In genomic region chr11:129960216-129961214, GRCh38 we compare ENCODE assay signal across 9 cellular contexts. TPM values are rescaled to one million over a fixed set of nuclear protein-coding genes. Genes with fewer than 3 reads are reported as not detected.
DNase-seq lines count a peak whose midpoint lies in the region; ATAC-seq and TF ChIP-seq lines count a peak whose summit lies in the region.
"Had no signal": no experiment of that assay in that cellular context is flagged by ENCODE, and none has a peak within 500 bp of the region (broad histone marks: within the 10 kb centered on the region; RNA-seq: fewer than 3 reads in every experiment).

No MANE protein-coding gene starts in this region.

- H3K9me2 ChIP-seq in GM23248 (ENCODE audit: insufficient read depth): no peaks in the 10 kb centered on the region

- peak overlapping the region; percentile 73 for H3K4me2 ChIP-seq in GM23248 (ENCODE audit: unreplicated experiment)

- no peaks in the 10 kb centered on the region for H3K36me3 ChIP-seq in GM23248 (ENCODE audit: low read depth)
- no peaks in the 10 kb centered on the region for H3K36me3 ChIP-seq in aorta (ENCODE audit: control insufficient read depth in 1 of 2, insufficient read depth in 2 of 2, low read length in 1 of 2)
- H3K36me3 ChIP-seq in prostate gland: no peaks in the 10 kb centered on the region

- intact Hi-C loops in aorta (cut with DNase I): no loop called here
- intact Hi-C loops in prostate gland (cut with DNase I): no loop called here

- DNase-seq in GM23248 (peak; percentile 92), M059J (ENCODE audit: low read depth) (peak; percentile 92), fibroblast of peridontal ligament (ENCODE audit: extremely low read depth) (peak; percentile 93), KG1 (lab: John Stamatoyannopoulos, UW) (no peak), aorta (no peak), SHP77 (lab: John Stamatoyannopoulos, UW) (no peak), prostate gland (ENCODE audit: low spot score) (no peak)

- TF ChIP-seq CTCF in prostate gland (IDR thresholded peaks at IDR 0.05): no peak

- no peaks in the 10 kb centered on the region for H3K27me3 ChIP-seq in GM23248 (replicated peaks; ENCODE audit: insufficient read depth)
- H3K27me3 ChIP-seq in aorta (ENCODE audit: control insufficient read depth in 1 of 2, insufficient read depth in 2 of 2, low read length in 1 of 2): no peaks in the 10 kb centered on the region
- H3K27me3 ChIP-seq in prostate gland (replicated peaks; ENCODE audit: insufficient read depth): no peaks in the 10 kb centered on the region

- H3K4me1 ChIP-seq in GM23248 (ENCODE audit: insufficient read depth) (peaks cover 14% of the 10 kb centered on the region), aorta (ENCODE audit: control insufficient read depth in 1 of 2, insufficient read depth in 2 of 2, low read length in 2 of 2) (no peaks in the 10 kb centered on the region), prostate gland (replicated peaks) (no peaks in the 10 kb centered on the region)
- H3K4me1 ChIP-seq: parathyroid adenoma had no signal

- no peak overlapping the region for H3K4me3 ChIP-seq in GM23248
- H3K4me3 ChIP-seq in aorta (ENCODE audit: low read length in 2 of 2): no peak overlapping the region
- no peak overlapping the region for H3K4me3 ChIP-seq in prostate gland

- ATAC-seq in GM18505 (IDR thresholded peaks at IDR 0.05; ENCODE audit: unreplicated experiment): peak; percentile 67
- no peak for ATAC-seq in aorta (ENCODE audit: low FRiP score)

- in situ Hi-C loops in GM23248 (cut with MboI): no loop called here

- no peak overlapping the region for H2AFZ ChIP-seq in GM23248
- H2AFZ ChIP-seq: parathyroid adenoma had no signal

- WGBS in GM23248 (ENCODE audit: low coverage in 1 of 2, low lambda C conversion rate in 2 of 2, missing lambda C conversion rate in 2 of 2), 2 experiments: 70 to 73% methylated on average over 18 of the region's 18 CpGs
- 96% methylated on average over 18 of the region's 18 CpGs for WGBS in aorta, 2 donors
- 92% methylated on average over 18 of the region's 18 CpGs for WGBS in prostate gland

- no peaks in the 10 kb centered on the region; the same call in 1 of the 2 replicates for H3K79me2 ChIP-seq in GM23248 (ENCODE audit: insufficient read depth)
- H3K79me2 ChIP-seq: parathyroid adenoma had no signal

- no peak overlapping the region for H3K9ac ChIP-seq in GM23248
- H3K9ac ChIP-seq: parathyroid adenoma had no signal

- H3K27ac ChIP-seq in GM23248 (peak overlapping the region; percentile 28; the same call in 1 of the 2 replicates), aorta (ENCODE audit: low read depth in 1 of 2, low read length in 2 of 2) (no peak overlapping the region), prostate gland (no peak overlapping the region)
- H3K27ac ChIP-seq: parathyroid adenoma had no signal

- H3K9me3 ChIP-seq in GM23248 (ENCODE audit: low read depth) (no peaks in the 10 kb centered on the region), aorta (ENCODE audit: control insufficient read depth, low read length) (no peaks in the 10 kb centered on the region), prostate gland (no peaks in the 10 kb centered on the region)

- H4K20me1 ChIP-seq in GM23248 (ENCODE audit: insufficient read depth): no peaks in the 10 kb centered on the region; the same call in 1 of the 2 replicates

- H3F3A ChIP-seq in GM23248 (ENCODE audit: insufficient read depth): peaks cover 5% of the 10 kb centered on the region

- no peak for TF ChIP-seq POLR2A in GM18505 (IDR thresholded peaks at IDR 0.05; ENCODE audit: borderline replicate concordance, extremely low read depth, insufficient read depth, insufficient read length)
- no peak for TF ChIP-seq POLR2A in prostate gland (IDR thresholded peaks at IDR 0.05)

RNA-seq across cellular contexts. Expression of gene PRDM10, which starts 42.1 kb away (rescaled TPM):
- total RNA-seq in GM23248 (2014; rRNA removed; shearing (Covaris generic)): 4.6 and 5.7 TPM in 2 replicates
- polyA plus RNA-seq in GM23248 (2016; fragmentation: Nextera tagmentation; extraction: Ambion mirVana) (2.9 TPM in 2 replicates), aorta (1 to 10 TPM; 1.5 to 2.4 TPM)
- total RNA-seq in M059J (2014; rRNA removed; shearing (Covaris generic)): 6.3 and 9.0 TPM in 2 replicates
- total RNA-seq in aorta (10 to 100 TPM in 1 of 2 donors, 1 to 10 TPM in 1; 7.7 to 14.9 TPM), prostate gland (1 to 10 TPM; 7.0 to 7.7 TPM)

Comparison
In these comparisons a context has a peak if more than half of its experiments do, and no peak if none do; other contexts are left out.
1. DNase-seq: peak in GM23248 (single experiment), M059J (single experiment) and fibroblast of peridontal ligament (single experiment); none in KG1 (single experiment), aorta (0 of 2), SHP77 (0 of 2) and prostate gland (single experiment).